In genomic region chr5:96703384-96703910, GRCh38 we compare ENCODE assay signal across 8 cellular contexts. TPM values are rescaled to one million over a fixed set of nuclear protein-coding genes. Genes with fewer than 3 reads are reported as not detected.
DNase-seq lines count a peak whose midpoint lies in the region; ATAC-seq and TF ChIP-seq lines count a peak whose summit lies in the region.

No MANE protein-coding gene starts in this region.

- H3K36me3 Mint-ChIP-seq in naive B cell, result peaks cover 1 to 2% of the 10 kb centered on the region in 2 donors

- DNase-seq in LNCaP clone FGC (ENCODE audit: low read depth) (no peak), coronary artery (ENCODE audit: low spot score) (no peak), naive B cell (peak; percentile 55), NCI-H1105 (lab: John Stamatoyannopoulos, UW) (no peak), epidermal melanocyte (ENCODE audit: insufficient read length, low spot score) (no peak), sciatic nerve (ENCODE audit: low spot score) (no peak)

- no peaks in the 10 kb centered on the region for H3K27me3 Mint-ChIP-seq in naive B cell

- ATAC-seq in GM18511 (IDR thresholded peaks at IDR 0.05; ENCODE audit: unreplicated experiment) (peak; percentile 82), GM21825 (IDR thresholded peaks at IDR 0.05; ENCODE audit: unreplicated experiment) (peak; percentile 75), naive B cell (ENCODE audit: low read depth in 2 of 2) (peak; percentile 78 to 80), sciatic nerve (no peak)

- peaks cover 21 to 31% (median 27%) of the 10 kb centered on the region in 3 donors for H3K4me1 Mint-ChIP-seq in naive B cell

- TF ChIP-seq CTCF in LNCaP clone FGC (IDR thresholded peaks at IDR 0.05; ENCODE audit: control insufficient read depth, extremely low read depth, insufficient read depth) (no peak), coronary artery (IDR thresholded peaks at IDR 0.05) (no peak)

- intact Hi-C loops in sciatic nerve (cut with DNase I), result no loop called here

- peak overlapping the region; percentile 94 to 99 (median 96) for H3K27ac Mint-ChIP-seq in naive B cell

- peak overlapping the region; percentile 85 to 97 (median 93) for H3K4me3 Mint-ChIP-seq in naive B cell

- peak overlapping the region; percentile 90 to 94 for H3K27ac ChIP-seq in coronary artery

- H3K9me3 Mint-ChIP-seq in naive B cell, result no peaks in the 10 kb centered on the region

- peak overlapping the region; percentile 63 for H3K4me3 ChIP-seq in LNCaP clone FGC (ENCODE audit: low read depth, low read length)
- peak overlapping the region; percentile 78 for H3K4me3 ChIP-seq in coronary artery

RNA-seq across cellular contexts. Expression of gene CAST, which starts 41.3 kb away (rescaled TPM):
- polyA plus RNA-seq in naive B cell (ENCODE audit: low read depth in 6 of 6), result 10 to 100 TPM; 18.2 to 52.9 (median 37.3) TPM
- 295 TPM for total RNA-seq in sciatic nerve
